Comparison of ENCODE assay signal across 8 cellular contexts in the genomic region with DNA sequence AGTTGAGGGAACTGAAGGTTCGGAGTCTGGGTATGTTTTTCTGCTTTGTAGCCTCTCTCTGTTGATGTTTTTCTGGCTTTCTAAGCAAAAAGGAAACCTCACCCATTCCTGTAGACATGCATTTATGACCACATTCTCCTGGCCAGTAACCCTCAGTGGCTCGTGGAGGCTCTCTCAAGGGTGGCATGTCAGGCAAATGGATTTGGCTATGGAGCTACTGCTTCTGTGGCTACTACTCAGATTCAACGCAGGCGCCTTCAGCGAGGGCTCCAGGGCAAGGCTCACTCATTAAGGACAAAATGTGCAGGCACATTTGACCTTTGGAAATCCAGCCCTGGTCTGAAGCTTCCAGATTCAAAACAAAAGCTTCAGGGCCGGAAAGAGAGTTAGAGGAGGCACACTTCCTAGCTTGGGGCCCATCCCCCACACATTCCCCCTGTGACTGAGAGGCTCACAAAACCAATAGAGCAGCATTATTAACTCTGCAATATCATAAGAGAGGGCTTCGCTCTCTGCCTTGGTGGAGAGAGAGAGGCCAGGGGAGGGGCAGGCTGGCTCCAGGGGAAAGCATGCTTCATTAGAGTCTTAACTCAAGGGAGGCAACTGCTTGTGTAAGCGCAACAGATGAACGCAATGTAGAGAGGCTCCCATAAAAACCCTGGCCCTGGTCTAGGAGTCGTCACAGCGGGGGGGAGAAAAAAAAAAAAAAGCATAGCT. TPM values are rescaled to one million over a fixed set of nuclear protein-coding genes. Genes with fewer than 3 reads are reported as not detected.
DNase-seq lines count a peak whose midpoint lies in the region; ATAC-seq and TF ChIP-seq lines count a peak whose summit lies in the region.

No MANE protein-coding gene starts in this region.

- H4K20me1 ChIP-seq in KMS-11 (ENCODE audit: insufficient read depth) = no peaks in the 10 kb centered on the region

- peaks cover 84% of the 10 kb centered on the region for H3K4me1 ChIP-seq in KMS-11 (ENCODE audit: low read depth, poor library complexity, severe bottlenecking)
- peaks cover 7 to 13% of the 10 kb centered on the region in 2 donors for H3K4me1 ChIP-seq in duodenal mucosa (ENCODE audit: control insufficient read depth in 1 of 2, insufficient read depth in 2 of 2, low read length in 2 of 2)
- peaks cover 45% of the 10 kb centered on the region for H3K4me1 ChIP-seq in mesodermal cell (ENCODE audit: control insufficient read depth, insufficient read depth, low read length, poor library complexity, severe bottlenecking)

- ATAC-seq in WTC11 = peak; percentile 56
- ATAC-seq in stimulated activated naive CD8-positive, alpha-beta T cell treated with anti-CD3 and anti-CD28 coated beads, Interleukin-15, Interleukin-2, amounts not matched to agents 100 U/mL and 50 U/mL, for 24 hours = peak; percentile 70

- H3K9ac ChIP-seq in KMS-11 (peak overlapping the region; percentile 77), duodenal mucosa (ENCODE audit: low read depth in 1 of 2, low read length in 2 of 2) (peak overlapping the region in 1 of 2 donors; percentile 34)

- CTCF ChIA-PET in WTC11 (lab: Charles Lee) = interaction anchor here (0.5 to 1.4 kb wide), 4 partner anchors 8 to 675 kb away, joined by 3 to 4 read pairs (median 3); partner anchors contain the start of gene KLF7

- H3K27ac Mint-ChIP-seq in WTC11 = peak overlapping the region; percentile 46

- WGBS in mesodermal cell (ENCODE audit: insufficient coverage in 2 of 2), 2 experiments = 46 to 48% methylated on average over 8 to 9 of the region's 11 CpGs

- H3K27me3 ChIP-seq in KMS-11 (ENCODE audit: insufficient read depth, low read depth) = no peaks in the 10 kb centered on the region
- no peaks in the 10 kb centered on the region for H3K27me3 ChIP-seq in duodenal mucosa (ENCODE audit: control insufficient read depth in 1 of 2, insufficient read depth in 2 of 2, low read length in 2 of 2)

- H3K36me3 ChIP-seq in KMS-11 (ENCODE audit: insufficient read depth) (no peaks in the 10 kb centered on the region), duodenal mucosa (ENCODE audit: control insufficient read depth in 1 of 2, insufficient read depth in 2 of 2, low read length in 2 of 2) (peaks cover 0 to 3% of the 10 kb centered on the region in 2 donors), mesodermal cell (ENCODE audit: control insufficient read depth, insufficient read depth, low read length) (peaks cover 61% of the 10 kb centered on the region)

- H3K9me3 Mint-ChIP-seq in WTC11 = no peaks in the 10 kb centered on the region

- TF ChIP-seq CTCF in KMS-11 (conservative IDR thresholded peaks at IDR 0.05; ENCODE audit: low read depth, low read length) (no peak), WTC11 (IDR thresholded peaks at IDR 0.05) (no peak)

- no peak overlapping the region for H3K4me3 Mint-ChIP-seq in WTC11

- H3K79me2 ChIP-seq in KMS-11 (ENCODE audit: insufficient read depth, low read depth) = peaks cover 39% of the 10 kb centered on the region

- no peaks in the 10 kb centered on the region for H3K27me3 Mint-ChIP-seq in WTC11 (ENCODE audit: low read depth)

- DNase-seq in activated T-cell treated with anti-CD3 and anti-CD28 coated beads for 1 hour (ENCODE audit: low read depth) (peak; percentile 39), activated T-cell treated with anti-CD3 and anti-CD28 coated beads for 4 hours (no peak), WTC11 (ENCODE audit: low spot score) (no peak), HK-2 (ENCODE audit: unreplicated experiment) (no peak)
- DNase-seq in stimulated activated naive CD8-positive, alpha-beta T cell treated with anti-CD3 and anti-CD28 coated beads, Interleukin-15, Interleukin-2, amounts not matched to agents 100 U/mL and 50 U/mL, for 24 hours = peak; percentile 66

- H3K4me2 ChIP-seq in KMS-11 = peak overlapping the region; percentile 89

- peak overlapping the region; percentile 12 for H3K4me3 ChIP-seq in KMS-11 (IDR thresholded peaks at IDR 0.05; ENCODE audit: insufficient read depth, low read depth, low read length)
- peak overlapping the region in 1 of 2 donors; percentile 16 for H3K4me3 ChIP-seq in duodenal mucosa (ENCODE audit: low read depth in 1 of 2, low read length in 2 of 2)
- H3K4me3 ChIP-seq in mesodermal cell (ENCODE audit: extremely low read depth, insufficient read depth, low read length, poor library complexity, severe bottlenecking) = no peak overlapping the region

- H2AFZ ChIP-seq in KMS-11 (ENCODE audit: low read depth) = peak overlapping the region; percentile 37; the same call in 1 of the 2 replicates

- H3K4me1 Mint-ChIP-seq in WTC11 = peaks cover 60% of the 10 kb centered on the region

- H3K36me3 Mint-ChIP-seq in WTC11 = peaks cover 7% of the 10 kb centered on the region; the same call in 1 of the 2 replicates

- H3K9me3 ChIP-seq in duodenal mucosa (ENCODE audit: control insufficient read depth in 1 of 2, low read length in 2 of 2) (no peaks in the 10 kb centered on the region), mesodermal cell (ENCODE audit: control insufficient read depth, low read length) (no peaks in the 10 kb centered on the region)

- H3K27ac ChIP-seq in KMS-11 (peak overlapping the region; percentile 98), duodenal mucosa (ENCODE audit: low read depth, low read length) (peak overlapping the region; percentile 68), mesodermal cell (ENCODE audit: low read depth, low read length, severe bottlenecking) (peak overlapping the region; percentile 94)

- POLR2A ChIA-PET in WTC11 (lab: Charles Lee) = interaction anchor here (1.2 to 1.3 kb wide), 2 partner anchors 19 to 23 kb away, joined by 3 to 8 read pairs; partner anchors contain the start of gene KLF7

TF ChIP-seq in WTC11, 78 proteins besides CTCF, POLR2A, EP300 and RAD21:
- TF ChIP-seq, protein P1, sequence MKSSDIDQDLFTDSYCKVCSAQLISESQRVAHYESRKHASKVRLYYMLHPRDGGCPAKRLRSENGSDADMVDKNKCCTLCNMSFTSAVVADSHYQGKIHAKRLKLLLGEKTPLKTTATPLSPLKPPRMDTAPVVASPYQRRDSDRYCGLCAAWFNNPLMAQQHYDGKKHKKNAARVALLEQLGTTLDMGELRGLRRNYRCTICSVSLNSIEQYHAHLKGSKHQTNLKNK (CRISPR knock-in tag; IDR thresholded peaks at IDR 0.05) = no peak
- no peak for TF ChIP-seq PREB (CRISPR knock-in tag; IDR thresholded peaks at IDR 0.05; ENCODE audit: borderline replicate concordance)
- no peak for TF ChIP-seq TCF7 (CRISPR knock-in tag; IDR thresholded peaks at IDR 0.05; ENCODE audit: low read depth)
- no peak for TF ChIP-seq ZNF281 (CRISPR knock-in tag; IDR thresholded peaks at IDR 0.05)
- TF ChIP-seq, protein P2, sequence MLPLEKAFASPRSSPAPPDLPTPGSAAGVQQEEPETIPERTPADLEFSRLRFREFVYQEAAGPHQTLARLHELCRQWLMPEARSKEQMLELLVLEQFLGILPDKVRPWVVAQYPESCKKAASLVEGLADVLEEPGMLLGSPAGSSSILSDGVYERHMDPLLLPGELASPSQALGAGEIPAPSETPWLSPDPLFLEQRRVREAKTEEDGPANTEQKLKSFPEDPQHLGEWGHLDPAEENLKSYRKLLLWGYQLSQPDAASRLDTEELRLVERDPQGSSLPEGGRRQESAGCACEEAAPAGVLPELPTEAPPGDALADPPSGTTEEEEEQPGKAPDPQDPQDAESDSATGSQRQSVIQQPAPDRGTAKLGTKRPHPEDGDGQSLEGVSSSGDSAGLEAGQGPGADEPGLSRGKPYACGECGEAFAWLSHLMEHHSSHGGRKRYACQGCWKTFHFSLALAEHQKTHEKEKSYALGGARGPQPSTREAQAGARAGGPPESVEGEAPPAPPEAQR (CRISPR knock-in tag; IDR thresholded peaks at IDR 0.05) = no peak
TF ChIP-seq in WTC11: peak in this region for 0.

RNA-seq across cellular contexts. Expression of gene KLF7, which starts 22.1 kb away (rescaled TPM):
- 11.9 to 25.4 TPM (median 16.3 TPM) in 3 replicates for total RNA-seq in WTC11 (2021)
- 24.0 TPM for polyA plus RNA-seq in mesodermal cell (2013, experiment 1 of 2)
- 20.3 TPM for polyA plus RNA-seq in mesodermal cell (2013, experiment 2 of 2)

Comparison
In these comparisons a context has a peak if more than half of its experiments do, and no peak if none do; other contexts are left out.
1. DNase-seq: peak in activated T-cell treated with anti-CD3 and anti-CD28 coated beads for 1 hour (single experiment) and stimulated activated naive CD8-positive, alpha-beta T cell treated with anti-CD3 and anti-CD28 coated beads, Interleukin-15, Interleukin-2, amounts not matched to agents 100 U/mL and 50 U/mL, for 24 hours (single experiment); none in activated T-cell treated with anti-CD3 and anti-CD28 coated beads for 4 hours (single experiment), WTC11 (single experiment) and HK-2 (single experiment).
2. Peak in every context shown above with its lines, with median percentiles within 50 percentile points of each other: H3K27ac ChIP-seq.